31 cellular contexts compared by ENCODE assay signal in the genomic region with DNA sequence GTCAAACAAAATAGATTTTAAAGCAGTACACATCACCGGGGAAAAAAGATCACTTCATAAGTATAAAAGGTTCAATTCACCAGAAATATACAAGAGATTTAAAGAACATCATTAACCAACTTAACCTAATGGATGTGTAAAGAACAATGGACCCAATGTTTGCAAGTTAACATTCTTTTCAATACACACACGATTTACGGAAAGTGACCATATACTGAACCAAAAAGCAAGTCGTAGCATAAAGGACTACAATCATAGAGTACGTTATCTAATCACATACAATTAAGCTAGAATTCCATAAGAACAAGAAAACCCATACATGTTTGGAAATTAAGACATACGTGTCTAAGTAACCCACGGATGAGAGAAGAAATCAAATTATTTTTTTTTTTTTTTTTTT.
"Had no signal": no experiment of that assay in that cellular context is flagged by ENCODE, and none has a peak within 500 bp of the region (broad histone marks: within the 10 kb centered on the region; RNA-seq: fewer than 3 reads in every experiment).

No MANE protein-coding gene starts in this region.

- H3K27me3 ChIP-seq: ascending aorta, brain microvascular endothelial cell, dorsolateral prefrontal cortex, gastrocnemius medialis, heart right ventricle had no signal

- H3K4me3 ChIP-seq: ascending aorta, coronary artery, dorsolateral prefrontal cortex, gastrocnemius medialis, heart right ventricle had no signal

- DNase-seq: activated B cell treated with CpG ODN at 0.5 μM for 24 hours; activated CD4-positive, alpha-beta T cell treated with anti-CD3 and anti-CD28 coated beads for 48 hours; activated CD4-positive, alpha-beta T cell treated with anti-CD3 and anti-CD28 coated beads, Interleukin-2, amount 50 U/mL, for 1 hour; activated CD4-positive, alpha-beta T cell treated with anti-CD3 and anti-CD28 coated beads, Interleukin-2, amount 50 U/mL, for 48 hours; activated CD8-positive, alpha-beta memory T cell treated with anti-CD3 and anti-CD28 coated beads for 24 hours; activated CD8-positive, alpha-beta T cell treated with anti-CD3 and anti-CD28 coated beads for 36 hours; activated effector memory CD4-positive, alpha-beta T cell treated with Interleukin-2 at 50 U/mL for 16 hours; activated gamma-delta T cell treated with Interleukin-2 at 50 U/mL for 16 hours; activated naive CD4-positive, alpha-beta T cell treated with anti-CD3 and anti-CD28 coated beads for 36 hours; activated naive CD8-positive, alpha-beta T cell treated with anti-CD3 and anti-CD28 coated beads, Interleukin-2, amount 10 ng/mL, durations not matched to agents 7 days and 5 days; activated T-cell treated with anti-CD3 and anti-CD28 coated beads, Interleukin-2, amount 50 U/mL, for 4 hours; brain microvascular endothelial cell; dorsolateral prefrontal cortex; effector memory CD4-positive, alpha-beta T cell; endodermal cell; foreskin fibroblast; gastrocnemius medialis; glutamatergic neuron; heart right ventricle; T-helper 1 cell; T-helper 17 cell; T1000; WERI-Rb-1 had no signal

- H3K9me3 ChIP-seq: ascending aorta, gastrocnemius medialis, heart right ventricle had no signal

- H3K4me3 Mint-ChIP-seq: activated B cell treated with CpG ODN at 0.5 μM for 24 hours; activated CD8-positive, alpha-beta T cell treated with anti-CD3 and anti-CD28 coated beads for 36 hours; activated naive CD4-positive, alpha-beta T cell treated with anti-CD3 and anti-CD28 coated beads for 36 hours; activated naive CD8-positive, alpha-beta T cell treated with anti-CD3 and anti-CD28 coated beads, Interleukin-2, amount 10 ng/mL, durations not matched to agents 7 days and 5 days; activated T-cell treated with anti-CD3 and anti-CD28 coated beads, Interleukin-2, amount 50 U/mL, for 4 hours; activated T-helper 17 cell treated with anti-CD3 and anti-CD28 coated beads, Interleukin-2, amount 50 U/mL, for 72 hours; central memory CD8-positive, alpha-beta T cell; dendritic cell treated with granulocyte-macrophage colony-stimulating factor and Interleukin-4, amounts not matched to agents 40 ng/mL and 50 ng/mL, for 4 days; endodermal cell; T-helper 17 cell; T-helper 2 cell treated with Interferon-gamma antibody and Interleukin-4, amounts not matched to agents 5 μg/mL and 100 μg/mL, for 36 hours had no signal

- H3K27me3 Mint-ChIP-seq: activated B cell treated with CpG ODN at 0.5 μM for 24 hours; activated CD8-positive, alpha-beta T cell treated with anti-CD3 and anti-CD28 coated beads for 36 hours; activated naive CD8-positive, alpha-beta T cell treated with anti-CD3 and anti-CD28 coated beads, Interleukin-2, amount 10 ng/mL, durations not matched to agents 7 days and 5 days; activated T-helper 17 cell treated with anti-CD3 and anti-CD28 coated beads, Interleukin-2, amount 50 U/mL, for 72 hours; central memory CD8-positive, alpha-beta T cell; dendritic cell treated with granulocyte-macrophage colony-stimulating factor and Interleukin-4, amounts not matched to agents 40 ng/mL and 50 ng/mL, for 4 days; T-helper 17 cell had no signal

- FAIRE-seq: bronchial epithelial cell had no signal

- H3K27ac ChIP-seq: ascending aorta, brain microvascular endothelial cell, coronary artery, dorsolateral prefrontal cortex, gastrocnemius medialis, heart right ventricle, WERI-Rb-1 had no signal

- H3K9me3 Mint-ChIP-seq: activated B cell treated with CpG ODN at 0.5 μM for 24 hours; activated CD8-positive, alpha-beta T cell treated with anti-CD3 and anti-CD28 coated beads for 36 hours; activated naive CD4-positive, alpha-beta T cell treated with anti-CD3 and anti-CD28 coated beads for 36 hours; activated naive CD4-positive, alpha-beta T cell treated with anti-CD3 and anti-CD28 coated beads, Interleukin-2, amount 50 U/mL, for 72 hours; activated naive CD8-positive, alpha-beta T cell treated with anti-CD3 and anti-CD28 coated beads, Interleukin-2, amount 10 ng/mL, durations not matched to agents 7 days and 5 days; activated T-cell treated with anti-CD3 and anti-CD28 coated beads, Interleukin-2, amount 50 U/mL, for 4 hours; activated T-helper 17 cell treated with anti-CD3 and anti-CD28 coated beads, Interleukin-2, amount 50 U/mL, for 72 hours; central memory CD8-positive, alpha-beta T cell; dendritic cell treated with granulocyte-macrophage colony-stimulating factor and Interleukin-4, amounts not matched to agents 40 ng/mL and 50 ng/mL, for 4 days; T-helper 2 cell treated with Interferon-gamma antibody and Interleukin-4, amounts not matched to agents 5 μg/mL and 100 μg/mL, for 36 hours had no signal

- H3K4me1 Mint-ChIP-seq: endodermal cell had no signal

- H3K4me1 ChIP-seq: ascending aorta, gastrocnemius medialis, heart right ventricle had no signal

- H3K27ac Mint-ChIP-seq: activated B cell treated with CpG ODN at 0.5 μM for 24 hours; activated CD8-positive, alpha-beta T cell treated with anti-CD3 and anti-CD28 coated beads for 36 hours; activated naive CD4-positive, alpha-beta T cell treated with anti-CD3 and anti-CD28 coated beads for 36 hours; activated naive CD4-positive, alpha-beta T cell treated with anti-CD3 and anti-CD28 coated beads, Interleukin-2, amount 50 U/mL, for 72 hours; activated naive CD8-positive, alpha-beta T cell treated with anti-CD3 and anti-CD28 coated beads, Interleukin-2, amount 10 ng/mL, durations not matched to agents 7 days and 5 days; activated T-helper 17 cell treated with anti-CD3 and anti-CD28 coated beads, Interleukin-2, amount 50 U/mL, for 72 hours; dendritic cell treated with granulocyte-macrophage colony-stimulating factor and Interleukin-4, amounts not matched to agents 40 ng/mL and 50 ng/mL, for 4 days; endodermal cell; T-helper 2 cell treated with Interferon-gamma antibody and Interleukin-4, amounts not matched to agents 5 μg/mL and 100 μg/mL, for 36 hours had no signal
